ENCODE assay signal across 11 cellular contexts in the genomic region with DNA sequence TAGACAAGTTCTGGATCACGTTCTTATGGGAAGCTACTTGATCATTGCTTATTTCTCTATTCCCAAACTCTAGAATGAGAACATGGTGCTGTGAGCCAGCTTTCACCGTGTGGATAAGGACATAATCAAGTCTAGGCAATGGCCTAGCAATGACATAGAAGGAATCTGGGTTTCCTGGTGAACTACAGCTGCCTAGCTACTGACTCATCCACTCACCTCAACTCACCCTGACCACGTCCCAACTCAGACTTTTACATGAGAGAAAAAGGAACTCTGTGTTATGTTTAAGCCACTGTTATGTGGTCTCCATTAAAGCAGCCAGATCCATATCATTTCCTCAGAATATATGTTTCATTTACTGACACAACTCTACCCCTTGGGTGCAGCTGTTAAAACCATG. TPM values are rescaled to one million over a fixed set of nuclear protein-coding genes. Genes with fewer than 3 reads are reported as not detected.
DNase-seq lines count a peak whose midpoint lies in the region; ATAC-seq and TF ChIP-seq lines count a peak whose summit lies in the region.
"Had no signal": no experiment of that assay in that cellular context is flagged by ENCODE, and none has a peak within 500 bp of the region (broad histone marks: within the 10 kb centered on the region; RNA-seq: fewer than 3 reads in every experiment).

No MANE protein-coding gene starts in this region.

- peaks cover 8% of the 10 kb centered on the region for H3K27me3 Mint-ChIP-seq in activated naive CD8-positive, alpha-beta T cell treated with anti-CD3 and anti-CD28 coated beads, Interleukin-2, amount 50 U/mL, for 24 hours
- H3K27me3 Mint-ChIP-seq in activated naive CD8-positive, alpha-beta T cell treated with anti-CD3 and anti-CD28 coated beads for 36 hours: peaks cover 22% of the 10 kb centered on the region

- no peaks in the 10 kb centered on the region; the same call in 1 of the 2 replicates for H4K20me1 ChIP-seq in OCI-LY7 (ENCODE audit: insufficient read depth, low read length)

- H3K4me3 ChIP-seq in aorta (ENCODE audit: low read length in 2 of 2) (no peak overlapping the region), OCI-LY7 (ENCODE audit: low read depth, low read length, poor library complexity, severe bottlenecking) (no peak overlapping the region)

- no peaks in the 10 kb centered on the region for H3K27me3 ChIP-seq in aorta (ENCODE audit: control insufficient read depth in 1 of 2, insufficient read depth in 2 of 2, low read length in 1 of 2)

- H3K9me3 Mint-ChIP-seq in activated naive CD8-positive, alpha-beta T cell treated with anti-CD3 and anti-CD28 coated beads, Interleukin-2, amount 50 U/mL, for 24 hours: no peaks in the 10 kb centered on the region
- H3K9me3 Mint-ChIP-seq in activated naive CD8-positive, alpha-beta T cell treated with anti-CD3 and anti-CD28 coated beads for 36 hours: no peaks in the 10 kb centered on the region
- H3K9me3 Mint-ChIP-seq: natural killer cell treated with Interleukin-12 subunit alpha and Interleukin-12 subunit beta and Interleukin-15 and Interleukin-18, amount 100 ng/mL, for 72 hours had no signal

- H3K4me1 ChIP-seq in aorta (ENCODE audit: control insufficient read depth in 1 of 2, insufficient read depth in 2 of 2, low read length in 2 of 2) (peaks cover 0 to 2% of the 10 kb centered on the region in 2 donors), OCI-LY7 (ENCODE audit: insufficient read depth, low read length, poor library complexity, severe bottlenecking) (no peaks in the 10 kb centered on the region)

- H2AFZ ChIP-seq in OCI-LY7 (ENCODE audit: low read length): no peak overlapping the region

- no peaks in the 10 kb centered on the region for H3K36me3 Mint-ChIP-seq in activated naive CD8-positive, alpha-beta T cell treated with anti-CD3 and anti-CD28 coated beads, Interleukin-2, amount 50 U/mL, for 24 hours (ENCODE audit: low read depth)
- no peaks in the 10 kb centered on the region for H3K36me3 Mint-ChIP-seq in activated naive CD8-positive, alpha-beta T cell treated with anti-CD3 and anti-CD28 coated beads for 36 hours
- H3K36me3 Mint-ChIP-seq: natural killer cell treated with Interleukin-12 subunit alpha and Interleukin-12 subunit beta and Interleukin-15 and Interleukin-18, amount 100 ng/mL, for 72 hours had no signal

- DNase-seq in activated naive CD8-positive, alpha-beta T cell treated with anti-CD3 and anti-CD28 coated beads, Interleukin-2, amount 50 U/mL, for 24 hours: no peak
- no peak for DNase-seq in activated naive CD8-positive, alpha-beta T cell treated with anti-CD3 and anti-CD28 coated beads for 36 hours
- DNase-seq in left ventricle myocardium superior (no peak), aorta (no peak), OCI-LY7 (ENCODE audit: low spot score) (no peak), NCI-H1105 treated with DMSO at 0.1 percent for 48 hours (lab: John Stamatoyannopoulos, UW) (no peak)
- DNase-seq in stimulated activated CD8-positive, alpha-beta memory T cell treated with anti-CD3 and anti-CD28 coated beads, Interleukin-4, amount 100 ng/mL, for 48 hours: no peak
- DNase-seq: NCI-H187 treated with DMSO at 0.1 percent for 48 hours had no signal

- POLR2A ChIA-PET in OCI-LY7 (lab: Charles Lee): interaction anchor here (0.6 to 1.3 kb wide), 3 partner anchors 9 to 15 kb away, joined by 3 to 5 read pairs (median 3); no protein-coding TSS in a partner anchor

- no peaks in the 10 kb centered on the region for H3K4me1 Mint-ChIP-seq in activated naive CD8-positive, alpha-beta T cell treated with anti-CD3 and anti-CD28 coated beads, Interleukin-2, amount 50 U/mL, for 24 hours
- H3K4me1 Mint-ChIP-seq in activated naive CD8-positive, alpha-beta T cell treated with anti-CD3 and anti-CD28 coated beads for 36 hours: no peaks in the 10 kb centered on the region
- H3K4me1 Mint-ChIP-seq: B cell had no signal

- ATAC-seq in activated naive CD8-positive, alpha-beta T cell treated with anti-CD3 and anti-CD28 coated beads, Interleukin-2, amount 50 U/mL, for 24 hours: peak; percentile 40
- ATAC-seq in SK-N-SH treated with all-trans-retinoic acid at 6 μM for 48 hours (peak; percentile 90), left ventricle myocardium superior (peak; percentile 96), aorta (ENCODE audit: low FRiP score) (peak; percentile 64)

- no TSS peak for BruUV-seq in OCI-LY7 (replicated peaks; lab: Mats Ljungman, UMichigan)

- no peak overlapping the region for H3K27ac Mint-ChIP-seq in activated naive CD8-positive, alpha-beta T cell treated with anti-CD3 and anti-CD28 coated beads, Interleukin-2, amount 50 U/mL, for 24 hours
- H3K27ac Mint-ChIP-seq in activated naive CD8-positive, alpha-beta T cell treated with anti-CD3 and anti-CD28 coated beads for 36 hours: no peak overlapping the region
- H3K27ac Mint-ChIP-seq: B cell; natural killer cell treated with Interleukin-12 subunit alpha and Interleukin-12 subunit beta and Interleukin-15 and Interleukin-18, amount 100 ng/mL, for 72 hours had no signal

- H3K79me2 ChIP-seq in OCI-LY7 (ENCODE audit: insufficient read depth, low read depth, low read length): no peaks in the 10 kb centered on the region

- intact Hi-C loops in left ventricle myocardium superior (cut with micrococcal nuclease): no loop called here
- intact Hi-C loops in aorta (cut with DNase I): no loop called here
- intact Hi-C loops in OCI-LY7 (cut with micrococcal nuclease; ENCODE audit: unreplicated experiment): no loop called here

- TF ChIP-seq CTCF in OCI-LY7 (conservative IDR thresholded peaks at IDR 0.05; ENCODE audit: low read length): no peak

- H3K27ac ChIP-seq in aorta (ENCODE audit: low read depth in 1 of 2, low read length in 2 of 2) (peak overlapping the region in 1 of 2 donors; percentile 33), OCI-LY7 (ENCODE audit: low read depth, low read length, poor library complexity, severe bottlenecking) (no peak overlapping the region)

- H3K4me2 ChIP-seq in OCI-LY7 (ENCODE audit: low read length): no peak overlapping the region

- H3K36me3 ChIP-seq in aorta (ENCODE audit: control insufficient read depth in 1 of 2, insufficient read depth in 2 of 2, low read length in 1 of 2): no peaks in the 10 kb centered on the region
- no peaks in the 10 kb centered on the region for H3K36me3 ChIP-seq in OCI-LY7 (ENCODE audit: insufficient read depth, low read length)

- CTCF ChIA-PET in OCI-LY7 (lab: Charles Lee; ENCODE audit: unreplicated experiment): no interaction called here

- no peak overlapping the region for H3K4me3 Mint-ChIP-seq in activated naive CD8-positive, alpha-beta T cell treated with anti-CD3 and anti-CD28 coated beads, Interleukin-2, amount 50 U/mL, for 24 hours
- no peak overlapping the region for H3K4me3 Mint-ChIP-seq in activated naive CD8-positive, alpha-beta T cell treated with anti-CD3 and anti-CD28 coated beads for 36 hours
- H3K4me3 Mint-ChIP-seq: B cell; natural killer cell treated with Interleukin-12 subunit alpha and Interleukin-12 subunit beta and Interleukin-15 and Interleukin-18, amount 100 ng/mL, for 72 hours had no signal

- H3K9me2 ChIP-seq in OCI-LY7 (ENCODE audit: insufficient read depth, low read length): no peaks in the 10 kb centered on the region

- peaks cover 1% of the 10 kb centered on the region for H3K9me3 ChIP-seq in aorta (ENCODE audit: control insufficient read depth, low read length)
- no peaks in the 10 kb centered on the region for H3K9me3 ChIP-seq in OCI-LY7 (ENCODE audit: low read length)

- 28 to 29% methylated on average over 3 of the region's 3 CpGs for WGBS in aorta, 2 donors

TF ChIP-seq in SK-N-SH treated with all-trans-retinoic acid at 6 μM for 48 hours, 23 proteins besides CTCF, POLR2A, EP300 and RAD21 (continues in another document):
- TF ChIP-seq ISL1 (CRISPR knock-in tag; IDR thresholded peaks at IDR 0.05) (no peak), OSR1 (CRISPR knock-in tag; IDR thresholded peaks at IDR 0.05) (no peak), ARNTL (CRISPR knock-in tag; IDR thresholded peaks at IDR 0.05; ENCODE audit: borderline replicate concordance, low read depth) (no peak), SNAI2 (CRISPR knock-in tag; IDR thresholded peaks at IDR 0.05) (no peak), BACH2 (CRISPR knock-in tag; IDR thresholded peaks at IDR 0.05; ENCODE audit: borderline replicate concordance) (no peak), ZNF70 (CRISPR knock-in tag; IDR thresholded peaks at IDR 0.05) (no peak), TOX (CRISPR knock-in tag; IDR thresholded peaks at IDR 0.05; ENCODE audit: borderline replicate concordance) (no peak), TCF4 (CRISPR knock-in tag; IDR thresholded peaks at IDR 0.05; ENCODE audit: borderline replicate concordance) (no peak), RARB (CRISPR knock-in tag; IDR thresholded peaks at IDR 0.05) (no peak), ZNF565 (CRISPR knock-in tag; conservative IDR thresholded peaks at IDR 0.05; ENCODE audit: low read depth) (no peak), ZFP3 (CRISPR knock-in tag; IDR thresholded peaks at IDR 0.05) (no peak), ZFP30 (CRISPR knock-in tag; IDR thresholded peaks at IDR 0.05) (no peak), ESRRG (CRISPR knock-in tag; IDR thresholded peaks at IDR 0.05) (no peak), ZC3H10 (CRISPR knock-in tag; IDR thresholded peaks at IDR 0.05) (no peak)
- TF ChIP-seq, protein P1, sequence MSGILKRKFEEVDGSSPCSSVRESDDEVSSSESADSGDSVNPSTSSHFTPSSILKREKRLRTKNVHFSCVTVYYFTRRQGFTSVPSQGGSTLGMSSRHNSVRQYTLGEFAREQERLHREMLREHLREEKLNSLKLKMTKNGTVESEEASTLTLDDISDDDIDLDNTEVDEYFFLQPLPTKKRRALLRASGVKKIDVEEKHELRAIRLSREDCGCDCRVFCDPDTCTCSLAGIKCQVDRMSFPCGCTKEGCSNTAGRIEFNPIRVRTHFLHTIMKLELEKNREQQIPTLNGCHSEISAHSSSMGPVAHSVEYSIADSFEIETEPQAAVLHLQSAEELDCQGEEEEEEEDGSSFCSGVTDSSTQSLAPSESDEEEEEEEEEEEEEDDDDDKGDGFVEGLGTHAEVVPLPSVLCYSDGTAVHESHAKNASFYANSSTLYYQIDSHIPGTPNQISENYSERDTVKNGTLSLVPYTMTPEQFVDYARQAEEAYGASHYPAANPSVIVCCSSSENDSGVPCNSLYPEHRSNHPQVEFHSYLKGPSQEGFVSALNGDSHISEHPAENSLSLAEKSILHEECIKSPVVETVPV (CRISPR knock-in tag; IDR thresholded peaks at IDR 0.05): no peak

RNA-seq across cellular contexts. Expression of a gene that starts 18.8 kb away (rescaled TPM):
- total RNA-seq in activated naive CD8-positive, alpha-beta T cell treated with anti-CD3 and anti-CD28 coated beads for 36 hours: under 1 TPM; 0.58 to 0.72 TPM
- total RNA-seq in left ventricle myocardium superior (20.0 TPM), aorta (10 to 100 TPM; 16.8 to 24.6 TPM), OCI-LY7 (2022) (not detected in 2 replicates)
- 1 to 10 TPM in 1 of 2 donors, under 1 TPM in 1; 0.79 to 1.9 TPM for polyA plus RNA-seq in aorta
- not detected in 2 replicates for total RNA-seq in OCI-LY7 (2014; rRNA removed; shearing (Covaris generic))

Comparison
In these comparisons a context has a peak if more than half of its experiments do, and no peak if none do; other contexts are left out.
1. ATAC-seq: peak in every context shown above with its lines; median percentile 96 in left ventricle myocardium superior; 90 in SK-N-SH treated with all-trans-retinoic acid at 6 μM for 48 hours; 64 in aorta; 40 in activated naive CD8-positive, alpha-beta T cell treated with anti-CD3 and anti-CD28 coated beads, Interleukin-2, amount 50 U/mL, for 24 hours.
2. RNA of a gene that starts 18.8 kb away (total RNA-seq): 16.8 to 24.6 TPM in aorta and 20.0 TPM in left ventricle myocardium superior (single experiment); 0.58 to 0.72 TPM in activated naive CD8-positive, alpha-beta T cell treated with anti-CD3 and anti-CD28 coated beads for 36 hours and not detected in OCI-LY7; every median in the first group is over 10 times any median in the second.